In genomic region chr6:3022765-3023662, GRCh38 we compare ENCODE assay signal across 8 cellular contexts. TPM values are rescaled to one million over a fixed set of nuclear protein-coding genes. Genes with fewer than 3 reads are reported as not detected.
DNase-seq lines count a peak whose midpoint lies in the region; ATAC-seq, FAIRE-seq and TF ChIP-seq lines count a peak whose summit lies in the region.

No MANE protein-coding gene starts in this region.

- H3K9me3 ChIP-seq in HUES64 (ENCODE audit: insufficient read depth, low read depth, low read length) = no peaks in the 10 kb centered on the region; the same call in 1 of the 2 replicates
- no peaks in the 10 kb centered on the region for H3K9me3 ChIP-seq in skeletal muscle tissue (ENCODE audit: control insufficient read depth in 3 of 3, low read length in 3 of 3)

- H3K4me1 Mint-ChIP-seq in activated CD4-positive, alpha-beta memory T cell treated with anti-CD3 and anti-CD28 coated beads, Interleukin-2, amount 10 ng/mL, durations not matched to agents 7 days and 5 days = peaks cover 77% of the 10 kb centered on the region

- peaks cover 39% of the 10 kb centered on the region for H3K36me3 Mint-ChIP-seq in activated CD4-positive, alpha-beta memory T cell treated with anti-CD3 and anti-CD28 coated beads, Interleukin-2, amount 10 ng/mL, durations not matched to agents 7 days and 5 days (ENCODE audit: low read depth)

- H3K27ac Mint-ChIP-seq in activated CD4-positive, alpha-beta memory T cell treated with anti-CD3 and anti-CD28 coated beads, Interleukin-2, amount 10 ng/mL, durations not matched to agents 7 days and 5 days = peak overlapping the region; percentile 98

- H3K4me1 ChIP-seq in HUES64 (ENCODE audit: insufficient read depth, low read length) = peaks cover 24% of the 10 kb centered on the region
- H3K4me1 ChIP-seq in skeletal muscle tissue (ENCODE audit: control insufficient read depth in 3 of 3, insufficient read depth in 3 of 3, low read length in 3 of 3) = peaks cover 22 to 48% (median 29%) of the 10 kb centered on the region in 3 donors

- H3K27ac ChIP-seq in HUES64 (ENCODE audit: low read depth, low read length) (peak overlapping the region; percentile 73), skeletal muscle tissue (ENCODE audit: low read depth, low read length) (peak overlapping the region; percentile 97)

- FAIRE-seq in D721Med (lab: Jason Lieb, UNC) = no peak

- TF ChIP-seq CTCF in fibroblast of the aortic adventitia (IDR thresholded peaks at IDR 0.05; ENCODE audit: insufficient read depth, low read length) = no peak
- no peak for TF ChIP-seq CTCF in D721Med (IDR thresholded peaks at IDR 0.05; ENCODE audit: insufficient read depth, missing control alignments)

- peak overlapping the region; percentile 90 for H3K4me3 Mint-ChIP-seq in activated CD4-positive, alpha-beta memory T cell treated with anti-CD3 and anti-CD28 coated beads, Interleukin-2, amount 10 ng/mL, durations not matched to agents 7 days and 5 days

- H3K27me3 Mint-ChIP-seq in activated CD4-positive, alpha-beta memory T cell treated with anti-CD3 and anti-CD28 coated beads, Interleukin-2, amount 10 ng/mL, durations not matched to agents 7 days and 5 days = no peaks in the 10 kb centered on the region

- ATAC-seq in GM18517 (IDR thresholded peaks at IDR 0.05; ENCODE audit: unreplicated experiment) (no peak), HG03039 (IDR thresholded peaks at IDR 0.05; ENCODE audit: unreplicated experiment) (no peak)

- CTCF ChIA-PET in activated CD4-positive, alpha-beta memory T cell treated with anti-CD3 and anti-CD28 coated beads, Interleukin-2, amount 10 ng/mL, durations not matched to agents 7 days and 5 days (lab: Charles Lee) = interaction anchor here (1.0 to 6.0 kb wide), 3 partner anchors 22 to 31 kb away, joined by 4 to 50 read pairs (median 7); partner anchors contain the start of gene NQO2

- H3K27me3 ChIP-seq in HUES64 (ENCODE audit: insufficient read depth, low read length) (no peaks in the 10 kb centered on the region), skeletal muscle tissue (ENCODE audit: control insufficient read depth in 3 of 3, insufficient read depth in 3 of 3, low read length in 3 of 3) (no peaks in the 10 kb centered on the region)

- POLR2A ChIA-PET in activated CD4-positive, alpha-beta memory T cell treated with anti-CD3 and anti-CD28 coated beads, Interleukin-2, amount 10 ng/mL, durations not matched to agents 7 days and 5 days (lab: Charles Lee) = interaction anchor here (0.5 to 6.4 kb wide), 13 partner anchors 9 to 998 kb away, joined by 3 to 91 read pairs (median 5); partner anchors contain the start of genes NQO2 and RIPK1

- H3K9ac ChIP-seq in HUES64 (ENCODE audit: low read depth, low read length) (peak overlapping the region; percentile 54), skeletal muscle tissue (ENCODE audit: low read depth in 1 of 3, low read length in 3 of 3) (peak overlapping the region; percentile 87 to 94 (median 87))

- H3K4me3 ChIP-seq in HUES64 (ENCODE audit: low read length) (peak overlapping the region; percentile 45), fibroblast of the aortic adventitia (ENCODE audit: low read depth, low read length) (peak overlapping the region; percentile 56), skeletal muscle tissue (ENCODE audit: low read length in 3 of 3) (peak overlapping the region; percentile 90 to 99 (median 98))

- peaks cover 4% of the 10 kb centered on the region for H3K9me3 Mint-ChIP-seq in activated CD4-positive, alpha-beta memory T cell treated with anti-CD3 and anti-CD28 coated beads, Interleukin-2, amount 10 ng/mL, durations not matched to agents 7 days and 5 days

- DNase-seq in DMS53 treated with DMSO at 0.1 percent for 48 hours (lab: John Stamatoyannopoulos, UW; ENCODE audit: unreplicated experiment) (peak; percentile 38), fibroblast of the aortic adventitia (ENCODE audit: low read depth) (peak; percentile 12), D721Med (ENCODE audit: insufficient read length, low spot score) (no peak)
- peak; percentile 61 for DNase-seq in activated CD4-positive, alpha-beta memory T cell treated with anti-CD3 and anti-CD28 coated beads, Interleukin-2, amount 10 ng/mL, durations not matched to agents 7 days and 5 days

- 89% methylated on average over 26 of the region's 26 CpGs for WGBS in HUES64

- H3K36me3 ChIP-seq in HUES64 (ENCODE audit: insufficient read depth, low read length) (peaks cover 30% of the 10 kb centered on the region), skeletal muscle tissue (ENCODE audit: control insufficient read depth in 3 of 3, insufficient read depth in 3 of 3, low read length in 3 of 3) (peaks cover 0 to 16% (median 15%) of the 10 kb centered on the region in 3 donors)

RNA-seq across cellular contexts. Expression of gene NQO2, which starts 23.3 kb away (rescaled TPM):
- 125 TPM for polyA plus RNA-seq in HUES64 (2013, experiment 1 of 2)
- 138 TPM for polyA plus RNA-seq in HUES64 (2013, experiment 2 of 2)
- 10 to 100 TPM; 37.7 to 38.4 TPM for total RNA-seq in activated CD4-positive, alpha-beta memory T cell treated with anti-CD3 and anti-CD28 coated beads, Interleukin-2, amount 10 ng/mL, durations not matched to agents 7 days and 5 days
- total RNA-seq in fibroblast of the aortic adventitia (ENCODE audit: low replicate concordance) (20.6 and 47.7 TPM in 2 replicates), skeletal muscle tissue (5.7 TPM)

RNA-seq across cellular contexts. Expression of gene RIPK1, which starts 45.3 kb away (rescaled TPM):
- polyA plus RNA-seq in HUES64 (2013, experiment 1 of 2) = 18.5 TPM
- polyA plus RNA-seq in HUES64 (2013, experiment 2 of 2) = 16.9 TPM
- total RNA-seq in activated CD4-positive, alpha-beta memory T cell treated with anti-CD3 and anti-CD28 coated beads, Interleukin-2, amount 10 ng/mL, durations not matched to agents 7 days and 5 days = 10 to 100 TPM; 33.1 to 33.3 TPM
- total RNA-seq in fibroblast of the aortic adventitia (ENCODE audit: low replicate concordance) = 20.0 and 34.4 TPM in 2 replicates
- 14.6 TPM for total RNA-seq in skeletal muscle tissue

RNA-seq across cellular contexts. Expression of gene SERPINB6, which starts 51.6 kb away (rescaled TPM):
- polyA plus RNA-seq in HUES64 (2013, experiment 1 of 2) = 15.9 TPM
- polyA plus RNA-seq in HUES64 (2013, experiment 2 of 2) = 21.7 TPM
- total RNA-seq in activated CD4-positive, alpha-beta memory T cell treated with anti-CD3 and anti-CD28 coated beads, Interleukin-2, amount 10 ng/mL, durations not matched to agents 7 days and 5 days = 10 to 100 TPM; 19.8 to 20.1 TPM
- total RNA-seq in fibroblast of the aortic adventitia (ENCODE audit: low replicate concordance) (102 and 164 TPM in 2 replicates), skeletal muscle tissue (52.7 TPM)

Comparison
In these comparisons a context has a peak if more than half of its experiments do, and no peak if none do; other contexts are left out.
1. H3K4me3 ChIP-seq: peak in every context shown above with its lines; median percentile 98 in skeletal muscle tissue; 56 in fibroblast of the aortic adventitia; 45 in HUES64.